ENCODE assay signal across 18 cellular contexts in genomic region chr7:107933386-107934013, GRCh38. TPM values are rescaled to one million over a fixed set of nuclear protein-coding genes. Genes with fewer than 3 reads are reported as not detected.
DNase-seq lines count a peak whose midpoint lies in the region; ATAC-seq, FAIRE-seq and TF ChIP-seq lines count a peak whose summit lies in the region.
"Had no signal": no experiment of that assay in that cellular context is flagged by ENCODE, and none has a peak within 500 bp of the region (broad histone marks: within the 10 kb centered on the region; RNA-seq: fewer than 3 reads in every experiment).

No MANE protein-coding gene starts in this region.

- FAIRE-seq in endometrium (lab: Jason Lieb, UNC) = peak; percentile 94

- CTCF ChIA-PET in Panc1 (lab: Charles Lee) = no interaction called here

- peaks cover 42% of the 10 kb centered on the region for H3K4me1 Mint-ChIP-seq in nephron progenitor cell
- H3K4me1 Mint-ChIP-seq: B cell had no signal

- no TSS peak for BruUV-seq in Panc1 (replicated peaks; lab: Mats Ljungman, UMichigan)

- peak; percentile 35 for DNase-seq in ELF-1 (ENCODE audit: low read depth, low spot score)
- DNase-seq in Panc1 (ENCODE audit: low read depth, low spot score) = no peak
- DNase-seq in nephron progenitor cell = no peak
- no peak for DNase-seq in prostate gland (ENCODE audit: low spot score)
- no peak for DNase-seq in effector memory CD4-positive, alpha-beta T cell
- DNase-seq: activated naive CD4-positive, alpha-beta T cell treated with anti-CD3 and anti-CD28 coated beads, Interleukin-2, amount 50 U/mL, for 16 hours; central memory CD4-positive, alpha-beta T cell; DMS53; Kasumi-1; NCI-H748 treated with DMSO at 0.1 percent for 48 hours; right cardiac atrium; SHP77 treated with DMSO at 0.1 percent for 48 hours; stimulated activated naive CD8-positive, alpha-beta T cell treated with anti-CD3 and anti-CD28 coated beads, Interleukin-15, Interleukin-2, amounts not matched to agents 100 U/mL and 50 U/mL, for 24 hours; WERI-Rb-1 had no signal

- H3K9me3 Mint-ChIP-seq in nephron progenitor cell = no peaks in the 10 kb centered on the region

- in situ Hi-C loops in Panc1 (cut with HindIII; ENCODE audit: low pct_unique_long_range_greater_than_20kb, low sequenced_read_pairs) = no loop called here

- TF ChIP-seq POLR2A in prostate gland (IDR thresholded peaks at IDR 0.05) = no peak

- H3K27me3 ChIP-seq in Panc1 (ENCODE audit: control insufficient read depth, insufficient read depth, low read length) = no peaks in the 10 kb centered on the region
- H3K27me3 ChIP-seq in prostate gland (replicated peaks; ENCODE audit: insufficient read depth) = no peaks in the 10 kb centered on the region
- H3K27me3 ChIP-seq in effector memory CD4-positive, alpha-beta T cell (replicated peaks; ENCODE audit: control insufficient read depth, insufficient read depth, low read length, poor library complexity, severe bottlenecking) = no peaks in the 10 kb centered on the region

- intact Hi-C loops in Panc1 (cut with micrococcal nuclease; ENCODE audit: unreplicated experiment) = loop anchor here (10.0 kb wide), 1 partner anchor 211 kb away; no protein-coding TSS in a partner anchor
- intact Hi-C loops in prostate gland (cut with DNase I) = no loop called here

- H3K27ac ChIP-seq in Panc1 (ENCODE audit: low read length) (peak overlapping the region; percentile 48; the same call in 1 of the 2 replicates), prostate gland (no peak overlapping the region)
- H3K27ac ChIP-seq in effector memory CD4-positive, alpha-beta T cell (ENCODE audit: insufficient read depth, low read length, poor library complexity, severe bottlenecking) = no peak overlapping the region
- H3K27ac ChIP-seq: WERI-Rb-1 had no signal

- peaks cover 3% of the 10 kb centered on the region for H3K27me3 Mint-ChIP-seq in nephron progenitor cell (ENCODE audit: low read depth, poor library complexity)
- H3K27me3 Mint-ChIP-seq: B cell had no signal

- TF ChIP-seq CTCF in Panc1 (IDR thresholded peaks at IDR 0.05) = no peak
- TF ChIP-seq CTCF in nephron progenitor cell (IDR thresholded peaks at IDR 0.05) = no peak
- no peak for TF ChIP-seq CTCF in prostate gland (IDR thresholded peaks at IDR 0.05)

- POLR2A ChIA-PET in Panc1 (lab: Charles Lee) = no interaction called here

- peaks cover 42% of the 10 kb centered on the region for H3K36me3 ChIP-seq in Panc1 (ENCODE audit: control insufficient read depth, insufficient read depth, low read length)
- no peaks in the 10 kb centered on the region for H3K36me3 ChIP-seq in prostate gland
- no peaks in the 10 kb centered on the region for H3K36me3 ChIP-seq in effector memory CD4-positive, alpha-beta T cell (ENCODE audit: control insufficient read depth, insufficient read depth, low read length)

- H3K36me3 Mint-ChIP-seq in nephron progenitor cell (ENCODE audit: low read depth) = peaks cover 76% of the 10 kb centered on the region

- 52% methylated on average over 6 of the region's 6 CpGs for WGBS in prostate gland

- no peaks in the 10 kb centered on the region for H3K9me3 ChIP-seq in Panc1 (ENCODE audit: control insufficient read depth, insufficient read depth, low read depth, low read length)
- H3K9me3 ChIP-seq in prostate gland = no peaks in the 10 kb centered on the region
- no peaks in the 10 kb centered on the region for H3K9me3 ChIP-seq in effector memory CD4-positive, alpha-beta T cell (ENCODE audit: control insufficient read depth, low read length)

- peaks cover 24% of the 10 kb centered on the region for H3K4me1 ChIP-seq in Panc1 (ENCODE audit: control insufficient read depth, insufficient read depth, low read length)
- H3K4me1 ChIP-seq in prostate gland (replicated peaks) = no peaks in the 10 kb centered on the region
- no peaks in the 10 kb centered on the region for H3K4me1 ChIP-seq in effector memory CD4-positive, alpha-beta T cell (ENCODE audit: control insufficient read depth, insufficient read depth, low read length, poor library complexity, severe bottlenecking)

- H3K27ac Mint-ChIP-seq in nephron progenitor cell = peak overlapping the region; percentile 96
- H3K27ac Mint-ChIP-seq: B cell had no signal

- H3K4me3 Mint-ChIP-seq in nephron progenitor cell = no peak overlapping the region
- H3K4me3 Mint-ChIP-seq: B cell had no signal

- no peak for ATAC-seq in Panc1
- ATAC-seq in HG03175 (IDR thresholded peaks at IDR 0.05; ENCODE audit: unreplicated experiment) = no peak
- no peak for ATAC-seq in GM21786 (IDR thresholded peaks at IDR 0.05; ENCODE audit: unreplicated experiment)
- ATAC-seq: right cardiac atrium; stimulated activated naive CD8-positive, alpha-beta T cell treated with anti-CD3 and anti-CD28 coated beads, Interleukin-15, Interleukin-2, amounts not matched to agents 100 U/mL and 50 U/mL, for 24 hours had no signal

- no peak overlapping the region for H3K4me3 ChIP-seq in Panc1 (ENCODE audit: low read depth in 2 of 2, low read length in 2 of 2)
- H3K4me3 ChIP-seq in prostate gland = no peak overlapping the region
- no peak overlapping the region for H3K4me3 ChIP-seq in effector memory CD4-positive, alpha-beta T cell (ENCODE audit: insufficient read depth, low read depth, low read length, poor library complexity, severe bottlenecking)

RNA-seq across cellular contexts. Expression of gene DLD, which starts 42.5 kb away (rescaled TPM):
- 88.8 TPM for total RNA-seq in Panc1 (2021; ENCODE audit: unreplicated experiment)
- polyA plus RNA-seq in Panc1 (2012; ENCODE audit: insufficient read length) = 61.6 TPM
- 10 to 100 TPM; 77.4 to 84.1 TPM for total RNA-seq in prostate gland
